2 cellular contexts compared by ENCODE assay signal in genomic region chr2:102618452-102619413, GRCh38.
TF ChIP-seq lines count a peak whose summit lies in the region.

No MANE protein-coding gene starts in this region.

TF ChIP-seq in IMR-90, 13 proteins besides CTCF, POLR2A, EP300 and RAD21:
- TF ChIP-seq SMC3 (IDR thresholded peaks at IDR 0.05; ENCODE audit: low read depth, low read length) (no peak), CEBPB (IDR thresholded peaks at IDR 0.05; ENCODE audit: low read depth, low read length) (no peak), BHLHE40 (IDR thresholded peaks at IDR 0.05; ENCODE audit: low read depth, low read length) (no peak), MXI1 (IDR thresholded peaks at IDR 0.05; ENCODE audit: borderline replicate concordance, low read depth, low read length) (no peak), CHD1 (IDR thresholded peaks at IDR 0.05; ENCODE audit: low read depth, low read length) (no peak), NFE2L2 (IDR thresholded peaks at IDR 0.05; ENCODE audit: low read depth, low read length) (no peak), FOS (IDR thresholded peaks at IDR 0.05; ENCODE audit: low read depth, low read length) (no peak), ELK1 (IDR thresholded peaks at IDR 0.05; ENCODE audit: borderline replicate concordance, low read depth, low read length) (no peak), RCOR1 (IDR thresholded peaks at IDR 0.05; ENCODE audit: insufficient replicate concordance, low read length) (no peak), RFX5 (IDR thresholded peaks at IDR 0.05; ENCODE audit: low read depth, low read length) (no peak), MAZ (IDR thresholded peaks at IDR 0.05; ENCODE audit: borderline replicate concordance, low read depth, low read length) (no peak), MAFK (IDR thresholded peaks at IDR 0.05; ENCODE audit: low read depth, low read length) (no peak), USF2 (IDR thresholded peaks at IDR 0.05; ENCODE audit: low read depth, low read length) (no peak)

TF ChIP-seq in HepG2, 621 proteins besides CTCF, POLR2A, EP300 and RAD21:
- peak; percentile 44; the same call in 1 of the 2 replicates for TF ChIP-seq MTF2 (CRISPR knock-in tag; IDR thresholded peaks at IDR 0.05; ENCODE audit: borderline replicate concordance)
- no peak for TF ChIP-seq FOXO1 (CRISPR knock-in tag; IDR thresholded peaks at IDR 0.05)
- TF ChIP-seq ZNF800 (CRISPR knock-in tag; IDR thresholded peaks at IDR 0.05), result peak; percentile 87
- TF ChIP-seq PLSCR1 (CRISPR knock-in tag; IDR thresholded peaks at IDR 0.05; ENCODE audit: borderline replicate concordance), result no peak
- no peak for TF ChIP-seq ZSCAN9 (CRISPR knock-in tag; IDR thresholded peaks at IDR 0.05; ENCODE audit: borderline replicate concordance)
- TF ChIP-seq ZSCAN21 (CRISPR knock-in tag; IDR thresholded peaks at IDR 0.05; ENCODE audit: borderline replicate concordance), result peak; percentile 10; the same call in 1 of the 2 replicates
- TF ChIP-seq PHF8 (CRISPR knock-in tag; IDR thresholded peaks at IDR 0.05), result peak; percentile 26; the same call in 1 of the 2 replicates
- TF ChIP-seq ZC3H13 (CRISPR knock-in tag; IDR thresholded peaks at IDR 0.05), result 0 out of 2 replicates have a peak, but pooled peaks have one; percentile 27
- TF ChIP-seq ZNF143 (CRISPR knock-in tag; IDR thresholded peaks at IDR 0.05), result no peak
- peak; percentile 66; the same call in 1 of the 2 replicates for TF ChIP-seq EZH2 (conservative IDR thresholded peaks at IDR 0.05; ENCODE audit: low read depth, low read length)
- no peak for TF ChIP-seq BRD4 (CRISPR knock-in tag; IDR thresholded peaks at IDR 0.05)
- peak; percentile 78 for TF ChIP-seq HNRNPLL (IDR thresholded peaks at IDR 0.05; ENCODE audit: low read depth, low read length, poor library complexity, severe bottlenecking)
- TF ChIP-seq NONO (IDR thresholded peaks at IDR 0.05), result no peak
- 0 out of 2 replicates have a peak, but pooled peaks have one; percentile 28 for TF ChIP-seq NONO (CRISPR knock-in tag; conservative IDR thresholded peaks at IDR 0.05)
- TF ChIP-seq ZNF777 (CRISPR knock-in tag; IDR thresholded peaks at IDR 0.05), result peak; percentile 35; the same call in 1 of the 2 replicates
